ENCODE assay signal across 8 cellular contexts in the genomic region with DNA sequence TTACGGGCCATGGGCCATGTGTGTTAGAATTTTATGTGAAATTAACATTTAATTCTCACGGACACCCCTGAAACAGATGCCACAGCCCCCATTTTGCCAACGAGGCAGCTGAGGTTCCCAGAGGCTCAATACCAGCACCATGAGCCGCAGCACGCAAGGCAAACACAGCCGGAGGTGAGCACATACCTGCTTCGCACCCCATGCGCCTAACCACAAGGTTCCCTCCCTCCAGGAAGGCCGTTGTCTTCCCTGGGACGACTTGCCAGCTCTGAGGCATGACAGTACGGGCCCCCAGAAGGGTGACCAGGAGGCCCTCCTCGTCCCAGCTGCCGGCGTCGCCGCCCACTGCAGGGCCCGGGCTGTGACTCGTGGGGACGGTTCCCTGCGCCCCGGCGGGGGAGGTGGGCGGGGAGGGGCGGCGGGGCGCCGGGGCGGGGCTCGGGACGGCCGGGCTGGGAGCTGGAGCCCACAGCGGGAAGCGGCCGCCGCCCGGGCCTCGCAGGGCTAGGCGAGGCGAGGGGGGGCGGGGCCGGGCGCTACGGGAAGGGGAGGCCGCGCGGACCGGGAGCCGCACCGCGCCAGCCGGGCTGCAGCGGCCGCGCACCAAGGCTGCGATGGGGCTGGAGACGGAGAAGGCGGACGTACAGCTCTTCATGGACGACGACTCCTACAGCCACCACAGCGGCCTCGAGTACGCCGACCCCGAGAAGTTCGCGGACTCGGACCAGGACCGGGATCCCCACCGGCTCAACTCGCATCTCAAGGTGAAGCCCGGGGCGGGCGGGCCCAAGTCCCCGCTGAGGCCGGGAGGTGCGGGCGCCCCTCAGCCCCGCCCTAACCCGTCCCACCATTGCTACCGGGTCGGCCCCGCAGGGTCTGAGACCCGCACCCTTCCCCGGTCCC. TPM values are rescaled to one million over a fixed set of nuclear protein-coding genes. Genes with fewer than 3 reads are reported as not detected.
A peak's percentile ranks its signal among the peaks of the same experiment; 100 is the strongest.
DNase-seq lines count a peak whose midpoint lies in the region; ATAC-seq and TF ChIP-seq lines count a peak whose summit lies in the region.

Gene CAV2 (plus strand): TSS at position 571 of the 903 bp plus-strand sequence. CDS start 44 bp downstream, at position 615.

- H3K9ac ChIP-seq in liver (ENCODE audit: low read depth in 1 of 2, low read length in 2 of 2): peak within 1 kb of the TSS; percentile 44 to 88

- TF ChIP-seq CTCF in liver (IDR thresholded peaks at IDR 0.05; ENCODE audit: low read depth, low read length, missing input control): no peak
- no peak for TF ChIP-seq CTCF in stomach (IDR thresholded peaks at IDR 0.05)

- ATAC-seq in HG02884 (IDR thresholded peaks at IDR 0.05; ENCODE audit: unreplicated experiment): peak; percentile 38

- 3% methylated on average over 85 of the region's 85 CpGs for WGBS in liver
- 2 to 16% (median 2%) methylated on average over 7 to 85 of the region's 85 CpGs for WGBS in stomach, 5 donors

- no peak for TF ChIP-seq POLR2A in stomach (IDR thresholded peaks at IDR 0.05)

- TF ChIP-seq RAD21 in liver (IDR thresholded peaks at IDR 0.05): no peak

- H3K27ac ChIP-seq in liver (ENCODE audit: low read depth in 1 of 2, low read length in 2 of 2) (peak within 1 kb of the TSS; percentile 91 to 92), stomach (peak within 1 kb of the TSS; percentile 76 to 94 (median 89))

- no peak for TF ChIP-seq EP300 in stomach (IDR thresholded peaks at IDR 0.05)

- H3K27me3 ChIP-seq in liver (ENCODE audit: control insufficient read depth in 4 of 4, insufficient read depth in 4 of 4, low read length in 3 of 4) (no peaks in the 10 kb centered on the region), stomach (peaks cover 0 to 19% (median 0%) of the 10 kb centered on the region in 3 donors)

- H3K4me1 ChIP-seq in liver (ENCODE audit: control insufficient read depth in 4 of 4, insufficient read depth in 4 of 4, low read length in 3 of 4) (peaks cover 0 to 30% (median 13%) of the 10 kb centered on the region in 4 donors), stomach (peaks cover 0 to 45% (median 31%) of the 10 kb centered on the region in 4 donors)

- DNase-seq in NCI-H1417 (lab: John Stamatoyannopoulos, UW) (peak; percentile 47 to 69 (median 54)), NCI-H1417 treated with DMSO at 0.1 percent for 48 hours (lab: John Stamatoyannopoulos, UW) (no peak), T-helper 1 cell (peak in 3 of 5 donors; percentile 5 to 14 (median 5)), ecto neural progenitor cell (ENCODE audit: low spot score) (peak; percentile 66), stomach (peak; percentile 69), GM19238 (ENCODE audit: insufficient read length, low spot score) (no peak)

- no peaks in the 10 kb centered on the region for H3K36me3 ChIP-seq in liver (ENCODE audit: control insufficient read depth in 4 of 4, insufficient read depth in 3 of 4, low read depth in 1 of 4, low read length in 3 of 4)
- H3K36me3 ChIP-seq in stomach: no peaks in the 10 kb centered on the region

- H3K4me3 ChIP-seq in liver (ENCODE audit: low read depth in 1 of 3, low read length in 3 of 3): peak within 1 kb of the TSS; percentile 76 to 92 (median 83)
- peak within 1 kb of the TSS; percentile 58 to 74 (median 72) for H3K4me3 ChIP-seq in stomach

- H3K9me3 ChIP-seq in liver (ENCODE audit: control insufficient read depth in 4 of 4, low read length in 3 of 4) (no peaks in the 10 kb centered on the region), stomach (no peaks in the 10 kb centered on the region)

- intact Hi-C loops in stomach (cut with DNase I; ENCODE audit: low total_unique reads): no loop called here

TF ChIP-seq in liver, 16 proteins besides CTCF, POLR2A, EP300 and RAD21:
- TF ChIP-seq YY1 (IDR thresholded peaks at IDR 0.05) (peak; percentile 16), TAF1 (conservative IDR thresholded peaks at IDR 0.05) (no peak)

RNA-seq across cellular contexts. Expression of gene CAV2, which starts in this region (rescaled TPM):
- total RNA-seq in liver: 10 to 100 TPM in 1 of 2 donors, 1 to 10 TPM in 1; 6.8 to 16.2 TPM
- polyA plus RNA-seq in liver: 10 to 100 TPM; 23.6 to 29.7 TPM
- total RNA-seq in stomach: 10 to 100 TPM; 26.3 to 90.1 (median 32.7) TPM
- polyA plus RNA-seq in stomach: 10 to 100 TPM; 15.7 to 21.9 (median 18.0) TPM

Comparison
In these comparisons a context has a peak if more than half of its experiments do, and no peak if none do; other contexts are left out.
1. DNase-seq: peak in NCI-H1417 (3 of 3), T-helper 1 cell (3 of 5), ecto neural progenitor cell (single experiment) and stomach (single experiment); none in NCI-H1417 treated with DMSO at 0.1 percent for 48 hours (single experiment) and GM19238 (single experiment).